12 cellular contexts compared by ENCODE assay signal in genomic region chr20:4512891-4513550, GRCh38.
DNase-seq lines count a peak whose midpoint lies in the region; ATAC-seq and TF ChIP-seq lines count a peak whose summit lies in the region.
"Had no signal": no experiment of that assay in that cellular context is flagged by ENCODE, and none has a peak within 500 bp of the region (broad histone marks: within the 10 kb centered on the region; RNA-seq: fewer than 3 reads in every experiment).

No MANE protein-coding gene starts in this region.

- peaks cover 17% of the 10 kb centered on the region for H3K9me3 Mint-ChIP-seq in HFFc6
- H3K9me3 Mint-ChIP-seq in progenitor cell of endocrine pancreas (ENCODE audit: low read depth): no peaks in the 10 kb centered on the region

- no peaks in the 10 kb centered on the region for H3K27me3 ChIP-seq in WERI-Rb-1 (ENCODE audit: insufficient read depth, low read depth, severe bottlenecking)

- H3K27ac ChIP-seq in WERI-Rb-1: no peak overlapping the region

- peak overlapping the region; percentile 66 for H3K4me3 Mint-ChIP-seq in HFFc6
- H3K4me3 Mint-ChIP-seq in progenitor cell of endocrine pancreas (ENCODE audit: low read depth): no peak overlapping the region
- H3K4me3 Mint-ChIP-seq: IgD-negative memory B cell; naive thymus-derived CD8-positive, alpha-beta T cell had no signal

- DNase-seq in HFFc6 (peak; percentile 93), SW480 (ENCODE audit: low spot score) (peak; percentile 92), fibroblast of the conjunctiva (ENCODE audit: low read depth) (peak; percentile 84), smooth muscle cell of the brain vasculature (ENCODE audit: low read depth, low spot score) (peak; percentile 60), progenitor cell of endocrine pancreas (ENCODE audit: low spot score, unreplicated experiment) (no peak), WERI-Rb-1 (no peak)
- no peak for DNase-seq in stimulated activated CD4-positive, alpha-beta T cell treated with anti-CD3 and anti-CD28 coated beads, Interleukin-1b, Interleukin-23, amount 100 ng/mL, for 48 hours
- DNase-seq: naive thymus-derived CD8-positive, alpha-beta T cell; NCI-H2227 treated with DMSO at 0.1 percent for 48 hours; stimulated activated CD4-positive, alpha-beta T cell treated with anti-CD3 and anti-CD28 coated beads, Interleukin-4, amount 100 ng/mL, for 1 hour had no signal

- peaks cover 40% of the 10 kb centered on the region for H3K36me3 Mint-ChIP-seq in HFFc6 (ENCODE audit: low read depth)
- no peaks in the 10 kb centered on the region for H3K36me3 Mint-ChIP-seq in progenitor cell of endocrine pancreas (ENCODE audit: insufficient read depth)
- H3K36me3 Mint-ChIP-seq: IgD-negative memory B cell had no signal

- ATAC-seq in HG02763 (IDR thresholded peaks at IDR 0.05; ENCODE audit: unreplicated experiment): no peak
- ATAC-seq: naive thymus-derived CD8-positive, alpha-beta T cell had no signal

- no peak overlapping the region for H3K4me3 ChIP-seq in WERI-Rb-1 (ENCODE audit: low read depth, low read length)

- H3K27me3 Mint-ChIP-seq in HFFc6 (ENCODE audit: insufficient read depth): no peaks in the 10 kb centered on the region; the same call in 1 of the 2 replicates
- H3K27me3 Mint-ChIP-seq in progenitor cell of endocrine pancreas: peaks cover 6% of the 10 kb centered on the region

- TF ChIP-seq CTCF in HFFc6 (IDR thresholded peaks at IDR 0.05) (no peak), progenitor cell of endocrine pancreas (IDR thresholded peaks at IDR 0.05; ENCODE audit: unreplicated experiment) (no peak), WERI-Rb-1 (IDR thresholded peaks at IDR 0.05; ENCODE audit: low read depth, low read length) (no peak)

- H3K27ac Mint-ChIP-seq in HFFc6 (peak overlapping the region; percentile 96), progenitor cell of endocrine pancreas (no peak overlapping the region)
- H3K27ac Mint-ChIP-seq: IgD-negative memory B cell; naive thymus-derived CD8-positive, alpha-beta T cell had no signal

- no peaks in the 10 kb centered on the region for H3K9me3 ChIP-seq in WERI-Rb-1 (ENCODE audit: severe bottlenecking)

- no peaks in the 10 kb centered on the region for H3K36me3 ChIP-seq in WERI-Rb-1

- H3K4me1 Mint-ChIP-seq in HFFc6 (ENCODE audit: low read depth) (peaks cover 80% of the 10 kb centered on the region), progenitor cell of endocrine pancreas (ENCODE audit: low read depth) (peaks cover 2% of the 10 kb centered on the region)
- H3K4me1 Mint-ChIP-seq: IgD-negative memory B cell; naive thymus-derived CD8-positive, alpha-beta T cell had no signal

Comparison
In these comparisons a context has a peak if more than half of its experiments do, and no peak if none do; other contexts are left out.
1. DNase-seq: peak in HFFc6 (single experiment), SW480 (single experiment), fibroblast of the conjunctiva (single experiment) and smooth muscle cell of the brain vasculature (single experiment); none in progenitor cell of endocrine pancreas (single experiment), stimulated activated CD4-positive, alpha-beta T cell treated with anti-CD3 and anti-CD28 coated beads, Interleukin-1b, Interleukin-23, amount 100 ng/mL, for 48 hours (single experiment) and WERI-Rb-1 (single experiment).